In the genomic region with DNA sequence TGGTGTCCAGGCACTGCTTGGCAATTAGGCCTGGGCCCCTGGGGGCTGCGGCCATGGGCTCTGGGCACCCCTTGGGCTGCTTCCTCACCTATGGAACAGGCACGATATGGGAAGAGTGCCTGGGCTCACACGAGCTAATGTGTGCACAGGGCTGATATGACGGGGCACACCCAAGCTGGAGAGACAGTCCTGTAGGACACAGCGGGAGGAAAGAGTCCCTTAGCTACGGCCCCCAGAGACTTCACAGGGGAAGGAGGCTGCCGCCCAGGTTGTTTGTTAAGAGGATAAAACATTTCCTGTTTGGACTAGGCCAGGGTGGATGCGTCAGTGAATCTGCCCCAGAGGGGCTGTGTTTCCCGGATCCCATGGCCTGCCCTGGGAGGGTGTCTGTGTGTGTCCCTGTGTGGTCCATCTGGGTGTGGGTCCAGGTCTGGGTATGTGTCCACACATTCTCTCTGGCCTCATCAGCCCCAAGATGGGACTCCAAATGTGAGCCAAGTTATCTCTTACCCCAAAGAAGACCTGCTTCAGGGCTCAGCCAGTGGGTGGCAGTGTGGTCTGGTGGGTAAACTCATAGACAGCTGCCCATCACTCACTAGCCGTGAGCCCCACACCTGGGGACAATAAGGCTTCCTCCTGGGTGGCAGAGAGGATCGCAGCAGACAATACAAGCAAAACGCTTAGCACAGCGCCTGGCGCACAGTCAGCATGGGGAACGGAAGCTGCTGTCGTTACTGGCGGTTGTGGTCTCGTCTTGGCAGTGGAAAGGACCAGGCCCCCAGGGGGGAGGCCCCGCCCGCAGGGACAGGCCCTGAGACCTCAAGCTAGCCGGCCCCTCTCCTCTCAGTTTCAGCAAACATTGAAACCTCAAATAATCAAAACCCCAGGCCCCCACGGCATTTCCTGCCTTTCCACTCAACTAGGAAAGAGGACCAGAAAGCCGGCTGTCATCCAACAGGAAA, we compare ENCODE assay signal across 8 cellular contexts. TPM values are rescaled to one million over a fixed set of nuclear protein-coding genes. Genes with fewer than 3 reads are reported as not detected.
DNase-seq lines count a peak whose midpoint lies in the region; ATAC-seq and TF ChIP-seq lines count a peak whose summit lies in the region.

No MANE protein-coding gene starts in this region.

- H3K4me3 Mint-ChIP-seq in Caco-2 (ENCODE audit: unreplicated experiment), result no peak overlapping the region
- H3K4me3 Mint-ChIP-seq in T-helper 1 cell treated with Interleukin-12 subunit alpha and Interleukin-12 subunit beta and Interleukin-4 antibody, amounts not matched to agents 30 μg/mL and 1 μg/mL, for 36 hours, result peak overlapping the region; percentile 25
- H3K4me3 Mint-ChIP-seq in stimulated activated memory B cell treated with anti-CD40 and anti-IgM and Interleukin-4, amounts not matched to agents 10 μg/mL and 1 μg/mL and 100 μg/mL, for 72 hours, result no peak overlapping the region

- H3K36me3 Mint-ChIP-seq in Caco-2 (ENCODE audit: insufficient read depth, unreplicated experiment), result no peaks in the 10 kb centered on the region
- no peaks in the 10 kb centered on the region for H3K36me3 Mint-ChIP-seq in T-helper 1 cell treated with Interleukin-12 subunit alpha and Interleukin-12 subunit beta and Interleukin-4 antibody, amounts not matched to agents 30 μg/mL and 1 μg/mL, for 36 hours (ENCODE audit: low read depth)
- H3K36me3 Mint-ChIP-seq in stimulated activated memory B cell treated with anti-CD40 and anti-IgM and Interleukin-4, amounts not matched to agents 10 μg/mL and 1 μg/mL and 100 μg/mL, for 72 hours, result no peaks in the 10 kb centered on the region

- peaks cover 4% of the 10 kb centered on the region; the same call in 1 of the 2 replicates for H3K4me1 ChIP-seq in Caco-2

- H3K9me3 Mint-ChIP-seq in Caco-2 (ENCODE audit: unreplicated experiment), result no peaks in the 10 kb centered on the region
- no peaks in the 10 kb centered on the region for H3K9me3 Mint-ChIP-seq in T-helper 1 cell treated with Interleukin-12 subunit alpha and Interleukin-12 subunit beta and Interleukin-4 antibody, amounts not matched to agents 30 μg/mL and 1 μg/mL, for 36 hours
- no peaks in the 10 kb centered on the region for H3K9me3 Mint-ChIP-seq in stimulated activated memory B cell treated with anti-CD40 and anti-IgM and Interleukin-4, amounts not matched to agents 10 μg/mL and 1 μg/mL and 100 μg/mL, for 72 hours

- no TSS peak for BruUV-seq in Caco-2 (replicated peaks; lab: Mats Ljungman, UMichigan)

- no peak overlapping the region for H3K4me3 ChIP-seq in Caco-2 (ENCODE audit: low read depth, low read length)

- intact Hi-C loops in Caco-2 (cut with micrococcal nuclease; ENCODE audit: unreplicated experiment), result loop anchor here (1.0 to 10.0 kb wide), 3 partner anchors 18 to 172 kb away; no protein-coding TSS in a partner anchor

- no peaks in the 10 kb centered on the region for H3K4me1 Mint-ChIP-seq in Caco-2 (ENCODE audit: low read depth, unreplicated experiment)
- peaks cover 11% of the 10 kb centered on the region for H3K4me1 Mint-ChIP-seq in T-helper 1 cell treated with Interleukin-12 subunit alpha and Interleukin-12 subunit beta and Interleukin-4 antibody, amounts not matched to agents 30 μg/mL and 1 μg/mL, for 36 hours (ENCODE audit: low read depth)
- H3K4me1 Mint-ChIP-seq in stimulated activated memory B cell treated with anti-CD40 and anti-IgM and Interleukin-4, amounts not matched to agents 10 μg/mL and 1 μg/mL and 100 μg/mL, for 72 hours, result peaks cover 21% of the 10 kb centered on the region

- peak; percentile 62 for ATAC-seq in GM19324 (IDR thresholded peaks at IDR 0.05; ENCODE audit: low FRiP score, unreplicated experiment)
- ATAC-seq in HG03442 (IDR thresholded peaks at IDR 0.05; ENCODE audit: unreplicated experiment), result peak; percentile 52
- ATAC-seq in stimulated activated memory B cell treated with anti-CD40 and anti-IgM and Interleukin-4, amounts not matched to agents 10 μg/mL and 1 μg/mL and 100 μg/mL, for 72 hours, result peak; percentile 93

- CTCF ChIA-PET in Caco-2 (lab: Charles Lee), result interaction anchor here (0.9 to 4.2 kb wide), 5 partner anchors 18 to 118 kb away, joined by 3 to 40 read pairs (median 4); no protein-coding TSS in a partner anchor

- peak; percentile 41 to 69 for TF ChIP-seq CTCF in Caco-2 (IDR thresholded peaks at IDR 0.05; ENCODE audit: insufficient read depth in 1 of 2, low read depth in 1 of 2, low read length in 1 of 2, severe bottlenecking in 1 of 2, unreplicated experiment in 1 of 2)

- H3K27me3 ChIP-seq in Caco-2 (replicated peaks; ENCODE audit: control insufficient read depth, insufficient read depth, low read length), result no peaks in the 10 kb centered on the region

- H3K9me3 ChIP-seq in Caco-2, result no peaks in the 10 kb centered on the region

- no peaks in the 10 kb centered on the region for H3K27me3 Mint-ChIP-seq in Caco-2 (ENCODE audit: insufficient read depth, unreplicated experiment)
- H3K27me3 Mint-ChIP-seq in T-helper 1 cell treated with Interleukin-12 subunit alpha and Interleukin-12 subunit beta and Interleukin-4 antibody, amounts not matched to agents 30 μg/mL and 1 μg/mL, for 36 hours (ENCODE audit: low read depth), result peaks cover 64% of the 10 kb centered on the region
- peaks cover 78% of the 10 kb centered on the region for H3K27me3 Mint-ChIP-seq in stimulated activated memory B cell treated with anti-CD40 and anti-IgM and Interleukin-4, amounts not matched to agents 10 μg/mL and 1 μg/mL and 100 μg/mL, for 72 hours

- no peak overlapping the region for H3K27ac Mint-ChIP-seq in Caco-2 (ENCODE audit: unreplicated experiment)
- peak overlapping the region; percentile 75 for H3K27ac Mint-ChIP-seq in T-helper 1 cell treated with Interleukin-12 subunit alpha and Interleukin-12 subunit beta and Interleukin-4 antibody, amounts not matched to agents 30 μg/mL and 1 μg/mL, for 36 hours
- peak overlapping the region; percentile 18 for H3K27ac Mint-ChIP-seq in stimulated activated memory B cell treated with anti-CD40 and anti-IgM and Interleukin-4, amounts not matched to agents 10 μg/mL and 1 μg/mL and 100 μg/mL, for 72 hours

- POLR2A ChIA-PET in Caco-2 (lab: Charles Lee), result interaction anchor here (0.5 kb wide), 1 partner anchor 19 kb away, joined by 6 read pairs; no protein-coding TSS in a partner anchor

- peak; percentile 55 for DNase-seq in Caco-2
- DNase-seq in brain pericyte (ENCODE audit: low read depth, low spot score), result peak; percentile 25
- peak; percentile 57 to 87 for DNase-seq in lung microvascular endothelial cell (ENCODE audit: low read depth in 2 of 2)
- no peak for DNase-seq in middle frontal gyrus (ENCODE audit: extremely low spot score, low spot score)

- no peaks in the 10 kb centered on the region for H3K36me3 ChIP-seq in Caco-2 (ENCODE audit: control insufficient read depth, insufficient read depth, low read length)

RNA-seq across cellular contexts. Expression of a gene that starts 3.2 kb away (rescaled TPM):
- total RNA-seq in Caco-2 (2022), result 8.9 and 10.0 TPM in 2 replicates
- total RNA-seq in lung microvascular endothelial cell, result 3.7 and 9.1 TPM in 2 replicates
